ENCODE assay signal across 21 cellular contexts in genomic region chr19:29487432-29487831, GRCh38. TPM values are rescaled to one million over a fixed set of nuclear protein-coding genes. Genes with fewer than 3 reads are reported as not detected.
"Had no signal": no experiment of that assay in that cellular context is flagged by ENCODE, and none has a peak within 500 bp of the region (broad histone marks: within the 10 kb centered on the region; RNA-seq: fewer than 3 reads in every experiment).

No MANE protein-coding gene starts in this region.

- H3K4me3 Mint-ChIP-seq: activated CD4-positive, alpha-beta T cell treated with anti-CD3 and anti-CD28 coated beads for 36 hours; activated naive CD4-positive, alpha-beta T cell treated with anti-CD3 and anti-CD28 coated beads for 36 hours; activated T-helper 17 cell treated with anti-CD3 and anti-CD28 coated beads, Interleukin-2, amount 50 U/mL, for 72 hours; effector memory CD8-positive, alpha-beta T cell; naive thymus-derived CD8-positive, alpha-beta T cell; T-cell; type B pancreatic cell had no signal

- H3K27me3 ChIP-seq: cardiac muscle cell, right lobe of liver had no signal

- H3K27ac Mint-ChIP-seq: activated CD4-positive, alpha-beta T cell treated with anti-CD3 and anti-CD28 coated beads for 36 hours; activated naive CD4-positive, alpha-beta T cell treated with anti-CD3 and anti-CD28 coated beads for 36 hours; activated T-helper 17 cell treated with anti-CD3 and anti-CD28 coated beads, Interleukin-2, amount 50 U/mL, for 72 hours; effector memory CD8-positive, alpha-beta T cell; naive thymus-derived CD8-positive, alpha-beta T cell; progenitor cell of endocrine pancreas; T-cell; type B pancreatic cell had no signal

- H3K9me3 ChIP-seq: neutrophil, right lobe of liver had no signal

- H3K4me1 Mint-ChIP-seq: activated CD4-positive, alpha-beta T cell treated with anti-CD3 and anti-CD28 coated beads for 36 hours; activated T-helper 17 cell treated with anti-CD3 and anti-CD28 coated beads, Interleukin-2, amount 50 U/mL, for 72 hours had no signal

- H3K36me3 ChIP-seq: cardiac muscle cell, neutrophil, right lobe of liver, WERI-Rb-1 had no signal

- DNase-seq: activated CD4-positive, alpha-beta T cell treated with anti-CD3 and anti-CD28 coated beads for 36 hours; activated naive CD4-positive, alpha-beta T cell treated with anti-CD3 and anti-CD28 coated beads for 36 hours; activated T-cell treated with anti-CD3 and anti-CD28 coated beads for 4 hours; cortex of kidney; effector memory CD8-positive, alpha-beta T cell; naive thymus-derived CD8-positive, alpha-beta T cell; right lobe of liver; stimulated activated CD4-positive, alpha-beta T cell treated with anti-CD3 and anti-CD28 coated beads, Interleukin-2, amount 100 ng/mL, for 24 hours; stimulated activated naive CD4-positive, alpha-beta T cell treated with Interleukin-2 at 50 U/mL for 16 hours; T-cell; WERI-Rb-1 had no signal

- H3K27ac ChIP-seq: cardiac muscle cell, neutrophil, right lobe of liver, WERI-Rb-1 had no signal

- H3K36me3 Mint-ChIP-seq: naive thymus-derived CD8-positive, alpha-beta T cell; T-cell; type B pancreatic cell had no signal

- H3K4me1 ChIP-seq: right lobe of liver had no signal

- H3K9me3 Mint-ChIP-seq: activated naive CD4-positive, alpha-beta T cell treated with anti-CD3 and anti-CD28 coated beads for 36 hours; effector memory CD8-positive, alpha-beta T cell; T-cell; type B pancreatic cell had no signal

- H3K4me3 ChIP-seq: cardiac muscle cell, right lobe of liver had no signal

RNA-seq across cellular contexts. Expression of gene VSTM2B, which starts 38.4 kb away (rescaled TPM):
- total RNA-seq: activated CD4-positive, alpha-beta T cell treated with anti-CD3 and anti-CD28 coated beads for 36 hours; activated CD8-positive, alpha-beta memory T cell treated with anti-CD3 and anti-CD28 coated beads for 36 hours; activated naive CD4-positive, alpha-beta T cell treated with anti-CD3 and anti-CD28 coated beads for 36 hours; activated T-helper 17 cell treated with anti-CD3 and anti-CD28 coated beads, Interleukin-2, amount 50 U/mL, for 72 hours; epithelial cell of proximal tubule; kidney epithelial cell; lower leg skin; mononuclear cell; naive thymus-derived CD8-positive, alpha-beta T cell; progenitor cell of endocrine pancreas; right lobe of liver; T-cell had no signal
- polyA plus RNA-seq: cardiac muscle cell had no signal
